Comparison of ENCODE assay signal across 17 cellular contexts in the genomic region with DNA sequence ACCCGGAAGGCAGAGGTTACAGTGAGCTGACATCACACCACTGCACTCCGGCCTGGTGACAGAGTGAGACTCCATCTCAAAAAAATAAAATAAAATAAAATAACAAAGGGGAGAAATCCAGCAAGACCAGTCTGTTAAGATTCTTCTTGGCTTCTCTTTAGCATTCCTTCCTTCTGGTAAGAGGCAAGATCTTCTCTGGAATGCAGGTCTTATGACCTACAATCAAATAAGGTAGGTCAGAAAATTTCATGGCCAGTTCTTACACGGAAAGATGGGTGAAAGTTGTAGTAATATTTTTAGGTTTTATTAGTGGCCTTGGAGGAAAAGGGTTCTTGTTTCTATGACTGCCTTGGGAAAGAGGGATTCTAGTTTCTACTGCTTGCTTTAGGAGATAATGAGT.
DNase-seq lines count a peak whose midpoint lies in the region; ATAC-seq and TF ChIP-seq lines count a peak whose summit lies in the region.
"Had no signal": no experiment of that assay in that cellular context is flagged by ENCODE, and none has a peak within 500 bp of the region (broad histone marks: within the 10 kb centered on the region; RNA-seq: fewer than 3 reads in every experiment).

No MANE protein-coding gene starts in this region.

- H2BK20ac ChIP-seq in H9 (ENCODE audit: low read depth, low read length, poor library complexity, severe bottlenecking): peak overlapping the region; percentile 83

- no peak overlapping the region for H3K4me2 ChIP-seq in H9 (ENCODE audit: insufficient read depth, insufficient read length, low read length)
- peak overlapping the region; percentile 60 for H3K4me2 ChIP-seq in PC-9

- H4K5ac ChIP-seq in H9 (ENCODE audit: insufficient read length, low read depth, low read length): no peak overlapping the region

- no peak overlapping the region for H3K18ac ChIP-seq in H9 (ENCODE audit: insufficient read length, low read depth, low read length)

- no peak overlapping the region for H3K14ac ChIP-seq in H9 (ENCODE audit: insufficient read depth, low read length)

- no peak overlapping the region for H3K4me3 Mint-ChIP-seq in H9
- no peak overlapping the region for H3K4me3 Mint-ChIP-seq in activated T-helper 17 cell treated with anti-CD3 and anti-CD28 coated beads, Interleukin-2, amount 50 U/mL, for 72 hours
- H3K4me3 Mint-ChIP-seq: B cell; CD4-positive, alpha-beta T cell had no signal

- no peak overlapping the region for H2BK12ac ChIP-seq in H9 (ENCODE audit: insufficient read length, low read depth, low read length)

- no peak overlapping the region for H3K23ac ChIP-seq in H9 (ENCODE audit: insufficient read length, low read depth, low read length)

- peaks cover 2% of the 10 kb centered on the region; the same call in 1 of the 2 replicates for H3K4me1 ChIP-seq in H9 (ENCODE audit: insufficient read depth, low read length)
- H3K4me1 ChIP-seq in PC-9 (replicated peaks; ENCODE audit: insufficient read depth): peaks cover 22% of the 10 kb centered on the region

- no peaks in the 10 kb centered on the region for H3K27me3 ChIP-seq in H9 (ENCODE audit: insufficient read depth, low read length)
- no peaks in the 10 kb centered on the region for H3K27me3 ChIP-seq in PC-9 (ENCODE audit: insufficient read depth, low read depth)

- H3K9me3 ChIP-seq in H9 (ENCODE audit: control insufficient read depth, low read depth, low read length) (no peaks in the 10 kb centered on the region), PC-9 (ENCODE audit: insufficient read depth, low read depth) (peaks cover 4% of the 10 kb centered on the region; the same call in 1 of the 2 replicates)

- H4K20me1 ChIP-seq in H9 (ENCODE audit: control insufficient read depth, insufficient read depth, insufficient read length) (no peaks in the 10 kb centered on the region), PC-9 (ENCODE audit: insufficient read depth) (no peaks in the 10 kb centered on the region)

- H3K9ac ChIP-seq in H9 (ENCODE audit: extremely low read depth, insufficient read length, low read length): no peak overlapping the region

- H3K9me3 Mint-ChIP-seq in H9: peaks cover 7 to 11% of the 10 kb centered on the region in 2 experiments; a peak in 4 of 5 replicates
- peaks cover 4% of the 10 kb centered on the region for H3K9me3 Mint-ChIP-seq in activated T-helper 17 cell treated with anti-CD3 and anti-CD28 coated beads, Interleukin-2, amount 50 U/mL, for 72 hours

- H2BK120ac ChIP-seq in H9 (ENCODE audit: low read depth, low read length, poor library complexity, severe bottlenecking): no peak overlapping the region

- ATAC-seq in activated T-helper 17 cell treated with anti-CD3 and anti-CD28 coated beads, Interleukin-2, amount 50 U/mL, for 72 hours (replicated peaks): no peak
- no peak for ATAC-seq in GM18867 (IDR thresholded peaks at IDR 0.05; ENCODE audit: unreplicated experiment)
- ATAC-seq: HCT116 had no signal

- BruUV-seq in PC-9 (replicated peaks; lab: Mats Ljungman, UMichigan): no TSS peak

- H2BK15ac ChIP-seq in H9 (ENCODE audit: low read depth, low read length): no peak overlapping the region

- H3K79me1 ChIP-seq in H9 (ENCODE audit: insufficient read depth, low read depth, low read length, poor library complexity, severe bottlenecking): no peaks in the 10 kb centered on the region

- H4K91ac ChIP-seq in H9 (ENCODE audit: insufficient read length, low read depth, low read length): no peak overlapping the region

- DNase-seq in H9: no peak
- DNase-seq in PC-9: peak; percentile 28 to 90
- DNase-seq in iPS DF 4.7 (ENCODE audit: extremely low read depth, low spot score): peak; percentile 44
- DNase-seq in DMS 273 (lab: John Stamatoyannopoulos, UW; ENCODE audit: unreplicated experiment): no peak
- DNase-seq in NCI-H1436 treated with DMSO at 0.1 percent for 48 hours (lab: John Stamatoyannopoulos, UW): no peak
- DNase-seq: CD4-positive, alpha-beta T cell; DMS79 treated with DMSO at 0.1 percent for 48 hours; KBM-7; MV-4-11; NCI-H1417; NCI-H2081; NCI-H510A treated with DMSO at 0.1 percent for 48 hours; SHP77 had no signal

- peak overlapping the region; percentile 16; the same call in 1 of the 2 replicates for H3K4me3 ChIP-seq in PC-9

- H3K27ac ChIP-seq in H9 (ENCODE audit: insufficient read length, low read depth, low read length) (peak overlapping the region; percentile 71), PC-9 (peak overlapping the region; percentile 87)

- H3K36me3 Mint-ChIP-seq in H9 (ENCODE audit: insufficient read depth in 1 of 3, low read depth in 3 of 3): peaks cover 0 to 6% (median 0%) of the 10 kb centered on the region in 3 experiments; a peak in 3 of 7 replicates
- no peaks in the 10 kb centered on the region for H3K36me3 Mint-ChIP-seq in activated T-helper 17 cell treated with anti-CD3 and anti-CD28 coated beads, Interleukin-2, amount 50 U/mL, for 72 hours (ENCODE audit: low read depth)

- no peak for TF ChIP-seq CTCF in H9 (conservative IDR thresholded peaks at IDR 0.05)
- no peak for TF ChIP-seq CTCF in PC-9 (conservative IDR thresholded peaks at IDR 0.05)

- H2AFZ ChIP-seq in H9 (ENCODE audit: low read length) (no peak overlapping the region), PC-9 (peak overlapping the region; percentile 58; the same call in 1 of the 2 replicates)

- H3T11ph ChIP-seq in H9 (ENCODE audit: low read length): no peak overlapping the region

- no peak overlapping the region for H4K8ac ChIP-seq in H9 (replicated peaks; ENCODE audit: insufficient read length, low read depth, low read length)

- POLR2A ChIA-PET in PC-9 (lab: Charles Lee; ENCODE audit: unreplicated experiment): no interaction called here

- H3K36me3 ChIP-seq in PC-9 (ENCODE audit: low read depth): no peaks in the 10 kb centered on the region

- H3K4ac ChIP-seq in H9 (ENCODE audit: low read depth, low read length): no peak overlapping the region; the same call in 1 of the 2 replicates

- no peaks in the 10 kb centered on the region for H3K23me2 ChIP-seq in H9 (ENCODE audit: insufficient read length, low read depth, low read length, poor library complexity, severe bottlenecking)

- H3F3A ChIP-seq in PC-9 (ENCODE audit: insufficient read depth, low read depth): peaks cover 19% of the 10 kb centered on the region; the same call in 1 of the 2 replicates

- CTCF ChIA-PET in PC-9 (lab: Charles Lee): no interaction called here

- no peaks in the 10 kb centered on the region for H3K9me2 ChIP-seq in PC-9 (ENCODE audit: insufficient read depth)

- whole genome bisulfite sequencing in H9 (ENCODE audit: extremely low coverage, insufficient read length, low lambda C conversion rate): no CpG with 5 or more reads among the region's 3 CpGs

- H3K4me1 Mint-ChIP-seq in H9: peaks cover 14 to 20% of the 10 kb centered on the region in 2 experiments
- H3K4me1 Mint-ChIP-seq in activated T-helper 17 cell treated with anti-CD3 and anti-CD28 coated beads, Interleukin-2, amount 50 U/mL, for 72 hours: no peaks in the 10 kb centered on the region
- H3K4me1 Mint-ChIP-seq: B cell had no signal

- no peaks in the 10 kb centered on the region for H3K27me3 Mint-ChIP-seq in H9 (ENCODE audit: low read depth)
- H3K27me3 Mint-ChIP-seq in activated T-helper 17 cell treated with anti-CD3 and anti-CD28 coated beads, Interleukin-2, amount 50 U/mL, for 72 hours: no peaks in the 10 kb centered on the region
- H3K27me3 Mint-ChIP-seq: B cell; CD4-positive, alpha-beta T cell had no signal

- no peak overlapping the region for H2AK5ac ChIP-seq in H9 (ENCODE audit: insufficient read length, low read length)

- H3K56ac ChIP-seq in H9 (ENCODE audit: insufficient read length, low read depth, low read length): no peak overlapping the region

- intact Hi-C loops in PC-9 (cut with micrococcal nuclease; ENCODE audit: unreplicated experiment): loop anchor here (1.0 to 5.0 kb wide), 4 partner anchors 91 to 324 kb away; partner anchors contain the start of genes FUT9 and UFL1

- peak overlapping the region; percentile 66 to 97 (median 75); a peak in 6 of 7 replicates for H3K27ac Mint-ChIP-seq in H9
- H3K27ac Mint-ChIP-seq in activated T-helper 17 cell treated with anti-CD3 and anti-CD28 coated beads, Interleukin-2, amount 50 U/mL, for 72 hours: no peak overlapping the region
- H3K27ac Mint-ChIP-seq: B cell; CD4-positive, alpha-beta T cell had no signal

- H3K79me2 ChIP-seq in H9 (ENCODE audit: insufficient read depth, low read length): no peaks in the 10 kb centered on the region
- H3K79me2 ChIP-seq in PC-9 (ENCODE audit: low read depth): no peaks in the 10 kb centered on the region

- H2BK5ac ChIP-seq in H9 (ENCODE audit: insufficient read length, low read length): no peak overlapping the region

Comparison
In these comparisons a context has a peak if more than half of its experiments do, and no peak if none do; other contexts are left out.
1. DNase-seq: peak in PC-9 (2 of 2) and iPS DF 4.7 (single experiment); none in H9 (single experiment), DMS 273 (single experiment) and NCI-H1436 treated with DMSO at 0.1 percent for 48 hours (single experiment).